8 cellular contexts compared by ENCODE assay signal in the genomic region with DNA sequence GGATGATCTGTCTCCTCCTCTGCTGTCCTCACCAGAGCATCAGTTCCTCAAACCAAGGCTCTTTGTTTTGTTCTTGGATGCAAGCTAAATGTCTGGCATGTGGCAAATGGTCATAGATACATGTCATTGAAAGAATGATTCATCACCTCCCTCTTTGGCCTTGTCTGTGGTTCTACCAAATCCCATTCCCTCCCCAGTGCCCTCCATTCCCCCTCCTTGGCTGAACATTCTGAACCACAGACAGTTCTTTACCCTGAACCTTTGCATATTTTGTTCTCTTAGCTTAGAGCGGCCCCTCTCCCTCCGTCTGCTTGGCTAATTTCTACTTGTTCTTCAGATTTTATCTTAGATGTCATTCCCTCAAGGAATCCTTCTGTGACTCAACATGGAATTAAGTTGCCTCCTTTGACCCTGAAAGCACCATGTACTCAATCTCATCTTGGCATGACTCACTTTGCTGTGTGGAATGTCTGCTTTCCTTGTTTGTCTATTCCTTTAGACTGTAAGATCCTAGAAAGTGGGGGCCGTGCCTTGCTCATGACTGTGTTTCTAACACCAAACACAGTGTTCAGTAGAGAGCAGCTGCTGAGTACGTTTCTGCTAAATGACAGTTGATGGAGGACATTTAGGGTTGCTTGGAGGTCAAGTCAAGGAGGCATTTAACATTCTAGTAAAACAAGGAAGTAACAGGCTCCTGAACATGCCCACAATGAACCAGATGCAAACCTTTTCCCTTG. TPM values are rescaled to one million over a fixed set of nuclear protein-coding genes. Genes with fewer than 3 reads are reported as not detected.
DNase-seq lines count a peak whose midpoint lies in the region; FAIRE-seq and TF ChIP-seq lines count a peak whose summit lies in the region.

No MANE protein-coding gene starts in this region.

- BruUV-seq in Caco-2 (replicated peaks; lab: Mats Ljungman, UMichigan) (no TSS peak), endothelial cell of umbilical vein (replicated peaks; lab: Mats Ljungman, UMichigan) (no TSS peak)

- DNase-seq in Caco-2 (peak; percentile 42 to 65), NOMO-1 treated with dmso at 0.1 percent for 144 hours (lab: John Stamatoyannopoulos, UW; ENCODE audit: unreplicated experiment) (peak; percentile 20), endothelial cell of umbilical vein (ENCODE audit: low read depth, low spot score) (peak; percentile 89), osteoblast (ENCODE audit: insufficient read length, low spot score, missing footprints) (peak; percentile 95), NCI-H1436 (lab: John Stamatoyannopoulos, UW) (no peak), NCI-H1092 (lab: John Stamatoyannopoulos, UW) (no peak), NCI-H2196 (lab: John Stamatoyannopoulos, UW; ENCODE audit: unreplicated experiment) (no peak)
- DNase-seq in effector CD4-positive, alpha-beta T cell: no peak

- peak overlapping the region; percentile 83 for H3K27ac Mint-ChIP-seq in Caco-2 (ENCODE audit: unreplicated experiment)

- POLR2A ChIA-PET in Caco-2 (lab: Charles Lee): no interaction called here
- POLR2A ChIA-PET in endothelial cell of umbilical vein (lab: Charles Lee): no interaction called here

- peak overlapping the region; percentile 87 for H3K27ac ChIP-seq in endothelial cell of umbilical vein (ENCODE audit: insufficient read depth, low read depth, low read length)
- peak overlapping the region; percentile 76 for H3K27ac ChIP-seq in osteoblast (ENCODE audit: low read depth, low read length)

- H2AFZ ChIP-seq in endothelial cell of umbilical vein (ENCODE audit: low read depth, low read length) (peak overlapping the region; percentile 4), osteoblast (ENCODE audit: low read length) (peak overlapping the region; percentile 16)

- TF ChIP-seq POLR2A in endothelial cell of umbilical vein (IDR thresholded peaks at IDR 0.05; ENCODE audit: low read depth, low read length): no peak

- dilution Hi-C loops in endothelial cell of umbilical vein (cut with MboI; ENCODE audit: extremely low pct_ligation_motif_present, low sequenced_read_pairs): no loop called here

- intact Hi-C loops in Caco-2 (cut with micrococcal nuclease; ENCODE audit: unreplicated experiment) (loop anchor here (5.0 kb wide), 3 partner anchors 36 to 71 kb away; no protein-coding TSS in a partner anchor), endothelial cell of umbilical vein (cut with micrococcal nuclease) (loop anchor here (1.0 to 5.0 kb wide), 5 partner anchors 30 to 419 kb away; a partner anchor contains a TSS)

- peak overlapping the region; percentile 32 for H3K9ac ChIP-seq in endothelial cell of umbilical vein (replicated peaks; ENCODE audit: extremely low read depth, insufficient read depth, low read length)

- H3K4me3 ChIP-seq in Caco-2 (ENCODE audit: low read depth, low read length) (no peak overlapping the region), endothelial cell of umbilical vein (replicated peaks in 1 of 3; ENCODE audit: insufficient read depth in 1 of 3, low read depth in 1 of 3, low read length in 3 of 3) (no peak overlapping the region), osteoblast (ENCODE audit: insufficient read depth, low read length) (peak overlapping the region; percentile 36)

- H3K27me3 ChIP-seq in Caco-2 (replicated peaks; ENCODE audit: control insufficient read depth, insufficient read depth, low read length) (no peaks in the 10 kb centered on the region), endothelial cell of umbilical vein (ENCODE audit: control insufficient read depth in 2 of 2, insufficient read depth in 2 of 2, low read length in 2 of 2) (no peaks in the 10 kb centered on the region), osteoblast (ENCODE audit: insufficient read depth, low read length) (no peaks in the 10 kb centered on the region)

- FAIRE-seq in endothelial cell of umbilical vein (lab: Jason Lieb, UNC): peak; percentile 94

- H3K36me3 ChIP-seq in Caco-2 (ENCODE audit: control insufficient read depth, insufficient read depth, low read length): no peaks in the 10 kb centered on the region
- H3K36me3 ChIP-seq in endothelial cell of umbilical vein (ENCODE audit: control insufficient read depth in 2 of 2, extremely low read depth in 1 of 2, insufficient read depth in 2 of 2, low read length in 2 of 2): no peaks in the 10 kb centered on the region
- no peaks in the 10 kb centered on the region for H3K36me3 ChIP-seq in osteoblast (ENCODE audit: insufficient read depth, low read length)

- H3K9me1 ChIP-seq in endothelial cell of umbilical vein (replicated peaks; ENCODE audit: control insufficient read depth, extremely low read depth, insufficient read depth, low read length): no peaks in the 10 kb centered on the region

- no peaks in the 10 kb centered on the region for H3K9me3 ChIP-seq in Caco-2
- H3K9me3 ChIP-seq in endothelial cell of umbilical vein (replicated peaks; ENCODE audit: control insufficient read depth, insufficient read depth, low read length): no peaks in the 10 kb centered on the region
- H3K9me3 ChIP-seq in osteoblast (ENCODE audit: low read depth, low read length): no peaks in the 10 kb centered on the region

- H3K4me2 ChIP-seq in endothelial cell of umbilical vein (ENCODE audit: insufficient read depth, low read length) (peak overlapping the region; percentile 60), osteoblast (ENCODE audit: insufficient read depth, low read length) (peak overlapping the region; percentile 79)

- H4K20me1 ChIP-seq in endothelial cell of umbilical vein (replicated peaks; ENCODE audit: control insufficient read depth, extremely low read depth, insufficient read depth, low read length) (no peaks in the 10 kb centered on the region), osteoblast (ENCODE audit: insufficient read depth, low read length) (no peaks in the 10 kb centered on the region)

- H3K79me2 ChIP-seq in endothelial cell of umbilical vein (ENCODE audit: control insufficient read depth, insufficient read depth, low read length) (no peaks in the 10 kb centered on the region), osteoblast (ENCODE audit: insufficient read depth, low read length) (no peaks in the 10 kb centered on the region)

- TF ChIP-seq CTCF in Caco-2 (IDR thresholded peaks at IDR 0.05; ENCODE audit: insufficient read depth in 1 of 2, low read depth in 1 of 2, low read length in 1 of 2, severe bottlenecking in 1 of 2, unreplicated experiment in 1 of 2) (peak in 1 of 2 experiments; percentile 7), endothelial cell of umbilical vein (IDR thresholded peaks at IDR 0.05; ENCODE audit: extremely low read depth in 1 of 2, insufficient read depth in 1 of 2, low read depth in 1 of 2, low read length in 2 of 2) (no peak), osteoblast (IDR thresholded peaks at IDR 0.05; ENCODE audit: extremely low read depth, low read depth, low read length) (no peak)

- no peaks in the 10 kb centered on the region for H3K9me3 Mint-ChIP-seq in Caco-2 (ENCODE audit: unreplicated experiment)

- H3K4me3 Mint-ChIP-seq in Caco-2 (ENCODE audit: unreplicated experiment): peak overlapping the region; percentile 18

- H3K36me3 Mint-ChIP-seq in Caco-2 (ENCODE audit: insufficient read depth, unreplicated experiment): no peaks in the 10 kb centered on the region

- H3K27me3 Mint-ChIP-seq in Caco-2 (ENCODE audit: insufficient read depth, unreplicated experiment): no peaks in the 10 kb centered on the region

- H3K4me1 Mint-ChIP-seq in Caco-2 (ENCODE audit: low read depth, unreplicated experiment): peaks cover 42% of the 10 kb centered on the region

- CTCF ChIA-PET in Caco-2 (lab: Charles Lee) (interaction anchor here (0.6 kb wide), 1 partner anchor 397 kb away, joined by 3 read pairs; no protein-coding TSS in a partner anchor), endothelial cell of umbilical vein (lab: Charles Lee) (interaction anchor here (0.8 to 2.6 kb wide), 6 partner anchors 10 to 301 kb away, joined by 3 to 13 read pairs (median 6); no protein-coding TSS in a partner anchor)

- H3K4me1 ChIP-seq in Caco-2: peaks cover 63% of the 10 kb centered on the region
- H3K4me1 ChIP-seq in endothelial cell of umbilical vein (ENCODE audit: control insufficient read depth, extremely low read depth, insufficient read depth, low read length): peaks cover 57% of the 10 kb centered on the region
- peaks cover 40% of the 10 kb centered on the region for H3K4me1 ChIP-seq in osteoblast (ENCODE audit: insufficient read depth, low read length)

TF ChIP-seq in endothelial cell of umbilical vein, 7 proteins besides CTCF, POLR2A, EP300 and RAD21:
- TF ChIP-seq EZH2 (IDR thresholded peaks at IDR 0.05; ENCODE audit: borderline replicate concordance, low read depth, low read length, severe bottlenecking) (no peak), MYC (IDR thresholded peaks at IDR 0.05; ENCODE audit: low read depth, low read length) (no peak), GATA2 (IDR thresholded peaks at IDR 0.05; ENCODE audit: insufficient read depth, insufficient read length, low read depth, low read length) (peak; percentile 95), FOS (IDR thresholded peaks at IDR 0.05; ENCODE audit: borderline replicate concordance, insufficient read depth, low read length) (peak; percentile 96), POLR2AphosphoS5 (IDR thresholded peaks at IDR 0.05; ENCODE audit: insufficient read depth, low read depth, low read length) (peak; percentile 48), JUN (IDR thresholded peaks at IDR 0.05; ENCODE audit: borderline replicate concordance, insufficient read depth, insufficient read length, low read depth) (peak; percentile 82)
- TF ChIP-seq, protein P1, sequence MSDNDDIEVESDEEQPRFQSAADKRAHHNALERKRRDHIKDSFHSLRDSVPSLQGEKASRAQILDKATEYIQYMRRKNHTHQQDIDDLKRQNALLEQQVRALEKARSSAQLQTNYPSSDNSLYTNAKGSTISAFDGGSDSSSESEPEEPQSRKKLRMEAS (IDR thresholded peaks at IDR 0.05; ENCODE audit: insufficient read depth, insufficient read length): no peak

RNA-seq across cellular contexts. Expression of a gene that starts 8.1 kb away (rescaled TPM):
- total RNA-seq in Caco-2 (2022): 0.37 and 1.1 TPM in 2 replicates
- total RNA-seq in endothelial cell of umbilical vein: 0.60 TPM in 1 of 2 replicates, not detected in the other
- 1.4 and 1.8 TPM in 2 replicates for polyA plus RNA-seq in endothelial cell of umbilical vein
- polyA plus RNA-seq in endothelial cell of umbilical vein (2011; cell fraction: cytosol; rRNA removed): 1.1 and 1.7 TPM in 2 replicates
- 0.25 and 0.45 TPM in 2 replicates for polyA plus RNA-seq in endothelial cell of umbilical vein (2011; cell fraction: nucleus; rRNA removed)
- 1.6 and 4.8 TPM in 2 replicates for polyA plus RNA-seq in endothelial cell of umbilical vein (2012)
- polyA minus RNA-seq in endothelial cell of umbilical vein: 1.2 TPM in 1 of 2 replicates, not detected in the other
- polyA minus RNA-seq in endothelial cell of umbilical vein (2011; cell fraction: cytosol; rRNA and poly(A)+ RNA removed): not detected
- polyA minus RNA-seq in endothelial cell of umbilical vein (2011; cell fraction: nucleus; rRNA and poly(A)+ RNA removed): not detected in 2 replicates
- total RNA-seq in osteoblast: 0.29 TPM in 1 of 2 replicates, not detected in the other

Comparison
In these comparisons a context has a peak if more than half of its experiments do, and no peak if none do; other contexts are left out.
1. DNase-seq: peak in Caco-2 (2 of 2), NOMO-1 treated with dmso at 0.1 percent for 144 hours (single experiment), endothelial cell of umbilical vein (single experiment) and osteoblast (single experiment); none in NCI-H1436 (single experiment), NCI-H1092 (single experiment), effector CD4-positive, alpha-beta T cell (single experiment) and NCI-H2196 (single experiment).